ENCODE assay signal across 3 cellular contexts in genomic region chr20:3829891-3830290, GRCh38. TPM values are rescaled to one million over a fixed set of nuclear protein-coding genes. Genes with fewer than 3 reads are reported as not detected.
"Had no signal": no experiment of that assay in that cellular context is flagged by ENCODE, and none has a peak within 500 bp of the region (broad histone marks: within the 10 kb centered on the region; RNA-seq: fewer than 3 reads in every experiment).

No MANE protein-coding gene starts in this region.

RNA-seq across cellular contexts. Expression of gene SPEF1, which starts 48.6 kb away (rescaled TPM):
- total RNA-seq: activated B cell treated with CpG ODN at 0.5 μM for 24 hours; activated CD4-positive, alpha-beta memory T cell treated with anti-CD3 and anti-CD28 coated beads, Interleukin-2, amount 10 ng/mL, durations not matched to agents 7 days and 5 days; activated CD4-positive, alpha-beta T cell treated with anti-CD3 and anti-CD28 coated beads, Interleukin-2, amount 10 ng/mL, durations not matched to agents 24 days and 14 days had no signal
